22 cellular contexts compared by ENCODE assay signal in the genomic region with DNA sequence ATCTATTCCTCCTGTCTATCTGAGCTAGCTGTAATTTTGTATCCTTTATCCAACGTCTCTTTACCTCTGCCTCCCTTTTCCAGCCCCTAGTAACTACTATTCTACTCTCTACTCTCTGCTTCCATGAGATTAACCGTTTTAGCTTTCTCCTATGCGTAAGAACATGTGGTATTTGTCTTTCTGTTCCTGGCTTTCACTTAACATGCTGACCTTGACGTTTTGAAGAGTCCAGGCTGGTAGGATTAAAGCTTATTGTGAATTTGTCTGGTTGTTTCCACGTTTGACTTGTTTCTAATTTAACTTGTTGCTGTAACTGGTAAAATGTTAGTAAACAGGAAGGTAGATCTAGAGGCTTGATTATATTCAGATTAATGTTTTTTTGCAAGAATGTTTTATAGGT.
"Had no signal": no experiment of that assay in that cellular context is flagged by ENCODE, and none has a peak within 500 bp of the region (broad histone marks: within the 10 kb centered on the region; RNA-seq: fewer than 3 reads in every experiment).

No MANE protein-coding gene starts in this region.

- H3K36me3 ChIP-seq: adrenal gland, colonic mucosa, heart left ventricle, left lung, spleen, suprapubic skin, WERI-Rb-1 had no signal

- H3K4me1 ChIP-seq: adrenal gland, colonic mucosa, heart left ventricle, left lung, spleen, suprapubic skin had no signal

- H3K9me3 ChIP-seq: adrenal gland, colonic mucosa, heart left ventricle, left lung, mucosa of descending colon, spleen, suprapubic skin had no signal

- H3K27me3 ChIP-seq: adrenal gland, colonic mucosa, heart left ventricle, left lung, spleen, suprapubic skin had no signal

- H3K27me3 Mint-ChIP-seq: activated CD4-positive, alpha-beta memory T cell treated with anti-CD3 and anti-CD28 coated beads for 36 hours; activated CD8-positive, alpha-beta memory T cell treated with anti-CD3 and anti-CD28 coated beads, Interleukin-2, amount 10 ng/mL, durations not matched to agents 7 days and 5 days; T-helper 17 cell; type B pancreatic cell had no signal

- H3K27ac ChIP-seq: adrenal gland, colonic mucosa, heart left ventricle, left lung, spleen, suprapubic skin, WERI-Rb-1 had no signal

- H3K4me3 Mint-ChIP-seq: activated CD4-positive, alpha-beta memory T cell treated with anti-CD3 and anti-CD28 coated beads for 36 hours; activated CD8-positive, alpha-beta memory T cell treated with anti-CD3 and anti-CD28 coated beads, Interleukin-2, amount 10 ng/mL, durations not matched to agents 7 days and 5 days; naive thymus-derived CD8-positive, alpha-beta T cell; stimulated activated naive CD8-positive, alpha-beta T cell treated with anti-CD3 and anti-CD28 coated beads, Interleukin-15, Interleukin-2, amounts not matched to agents 100 ng/mL and 50 ng/mL, for 24 hours; T-helper 17 cell; type B pancreatic cell had no signal

- H3K4me1 Mint-ChIP-seq: activated CD8-positive, alpha-beta memory T cell treated with anti-CD3 and anti-CD28 coated beads, Interleukin-2, amount 10 ng/mL, durations not matched to agents 7 days and 5 days; naive thymus-derived CD8-positive, alpha-beta T cell; T-helper 17 cell had no signal

- DNase-seq: activated CD4-positive, alpha-beta memory T cell treated with anti-CD3 and anti-CD28 coated beads for 36 hours; activated CD8-positive, alpha-beta memory T cell treated with anti-CD3 and anti-CD28 coated beads, Interleukin-2, amount 10 ng/mL, durations not matched to agents 7 days and 5 days; activated naive CD4-positive, alpha-beta T cell treated with anti-CD3 and anti-CD28 coated beads, Interleukin-2, amount 50 U/mL, for 16 hours; activated T-cell treated with anti-CD3 and anti-CD28 coated beads, Interleukin-2, amount 50 U/mL, for 1 hour; adrenal gland; caudate nucleus; colonic mucosa; heart left ventricle; islet precursor cell; left lung; mammary epithelial cell; mucosa of descending colon; naive thymus-derived CD8-positive, alpha-beta T cell; occipital lobe; right cardiac atrium; spleen; T-helper 17 cell; WERI-Rb-1 had no signal

- ATAC-seq: activated CD8-positive, alpha-beta memory T cell treated with anti-CD3 and anti-CD28 coated beads, Interleukin-2, amount 10 ng/mL, durations not matched to agents 7 days and 5 days; heart left ventricle; left lung; mucosa of descending colon; naive thymus-derived CD8-positive, alpha-beta T cell; right cardiac atrium; T-helper 17 cell had no signal

- H3K36me3 Mint-ChIP-seq: activated CD4-positive, alpha-beta memory T cell treated with anti-CD3 and anti-CD28 coated beads for 36 hours; activated CD8-positive, alpha-beta memory T cell treated with anti-CD3 and anti-CD28 coated beads, Interleukin-2, amount 10 ng/mL, durations not matched to agents 7 days and 5 days; type B pancreatic cell had no signal

- H3K27ac Mint-ChIP-seq: activated CD4-positive, alpha-beta memory T cell treated with anti-CD3 and anti-CD28 coated beads for 36 hours; activated CD8-positive, alpha-beta memory T cell treated with anti-CD3 and anti-CD28 coated beads, Interleukin-2, amount 10 ng/mL, durations not matched to agents 7 days and 5 days; naive thymus-derived CD8-positive, alpha-beta T cell; progenitor cell of endocrine pancreas; stimulated activated naive CD8-positive, alpha-beta T cell treated with anti-CD3 and anti-CD28 coated beads, Interleukin-15, Interleukin-2, amounts not matched to agents 100 ng/mL and 50 ng/mL, for 24 hours; T-helper 17 cell; type B pancreatic cell had no signal

- H3K4me3 ChIP-seq: adrenal gland, colonic mucosa, heart left ventricle, left lung, mucosa of descending colon, spleen, suprapubic skin had no signal

- H3K9me3 Mint-ChIP-seq: activated CD4-positive, alpha-beta memory T cell treated with anti-CD3 and anti-CD28 coated beads for 36 hours; type B pancreatic cell had no signal
